In genomic region chr4:4574052-4574451, GRCh38 we compare ENCODE assay signal across 12 cellular contexts. TPM values are rescaled to one million over a fixed set of nuclear protein-coding genes. Genes with fewer than 3 reads are reported as not detected.
DNase-seq lines count a peak whose midpoint lies in the region; ATAC-seq and TF ChIP-seq lines count a peak whose summit lies in the region.
"Had no signal": no experiment of that assay in that cellular context is flagged by ENCODE, and none has a peak within 500 bp of the region (broad histone marks: within the 10 kb centered on the region; RNA-seq: fewer than 3 reads in every experiment).

No MANE protein-coding gene starts in this region.

- H3K4me1 Mint-ChIP-seq in CD4-positive, CD25-positive, alpha-beta regulatory T cell: peaks cover 0 to 22% (median 9%) of the 10 kb centered on the region in 4 donors
- H3K4me1 Mint-ChIP-seq in Calu3 (ENCODE audit: low read depth, unreplicated experiment): peaks cover 8% of the 10 kb centered on the region
- H3K4me1 Mint-ChIP-seq in effector memory CD8-positive, alpha-beta T cell (ENCODE audit: low read depth in 2 of 2): peaks cover 16% of the 10 kb centered on the region in 2 donors
- H3K4me1 Mint-ChIP-seq in neural crest cell: peaks cover 44% of the 10 kb centered on the region

- H3K4me3 ChIP-seq in CD4-positive, CD25-positive, alpha-beta regulatory T cell (ENCODE audit: low read depth, low read length): no peak overlapping the region

- H3K27ac ChIP-seq in CD4-positive, CD25-positive, alpha-beta regulatory T cell (ENCODE audit: insufficient read depth, low read length, poor library complexity, severe bottlenecking): no peak overlapping the region
- H3K27ac ChIP-seq in foreskin keratinocyte: no peak overlapping the region

- peaks cover 5% of the 10 kb centered on the region for H3K27me3 Mint-ChIP-seq in CD4-positive, CD25-positive, alpha-beta regulatory T cell
- H3K27me3 Mint-ChIP-seq in Calu3 (ENCODE audit: unreplicated experiment) (no peaks in the 10 kb centered on the region), neural crest cell (ENCODE audit: low read depth) (peaks cover 6% of the 10 kb centered on the region)
- no peaks in the 10 kb centered on the region for H3K27me3 Mint-ChIP-seq in effector memory CD8-positive, alpha-beta T cell

- TF ChIP-seq CTCF in Calu3 (IDR thresholded peaks at IDR 0.05; ENCODE audit: unreplicated experiment): no peak
- TF ChIP-seq CTCF in neural crest cell (conservative IDR thresholded peaks at IDR 0.05): no peak
- TF ChIP-seq CTCF in foreskin keratinocyte (conservative IDR thresholded peaks at IDR 0.05): no peak

- intact Hi-C loops in Calu3 (cut with micrococcal nuclease; ENCODE audit: unreplicated experiment): no loop called here

- no peaks in the 10 kb centered on the region for H3K4me1 ChIP-seq in CD4-positive, CD25-positive, alpha-beta regulatory T cell (ENCODE audit: control insufficient read depth, insufficient read depth, low read length, poor library complexity, severe bottlenecking)
- no peaks in the 10 kb centered on the region for H3K4me1 ChIP-seq in foreskin keratinocyte

- H3K36me3 ChIP-seq in CD4-positive, CD25-positive, alpha-beta regulatory T cell (ENCODE audit: control insufficient read depth, insufficient read depth, low read length): no peaks in the 10 kb centered on the region

- no peak for DNase-seq in CD4-positive, CD25-positive, alpha-beta regulatory T cell
- no peak for DNase-seq in Calu3
- no peak for DNase-seq in effector memory CD8-positive, alpha-beta T cell
- DNase-seq in neural crest cell (ENCODE audit: low read depth, low spot score): no peak
- no peak for DNase-seq in foreskin keratinocyte
- DNase-seq in stimulated activated CD4-positive, alpha-beta T cell treated with anti-CD3 and anti-CD28 coated beads, Interleukin-12 subunit alpha, Interleukin-12 subunit beta, amount 100 ng/mL, for 4 hours: no peak
- DNase-seq: activated CD4-positive, alpha-beta T cell treated with anti-CD3 and anti-CD28 coated beads for 48 hours; activated naive CD4-positive, alpha-beta T cell treated with Interleukin-2 at 50 U/mL for 16 hours; NCI-H1092 treated with DMSO at 0.1 percent for 48 hours; NCI-H2081; NCI-H446 treated with DMSO at 0.1 percent for 48 hours had no signal

- H3K9me3 Mint-ChIP-seq in CD4-positive, CD25-positive, alpha-beta regulatory T cell: peaks cover 0 to 2% (median 0%) of the 10 kb centered on the region in 7 donors
- H3K9me3 Mint-ChIP-seq in Calu3 (ENCODE audit: low read depth, unreplicated experiment): peaks cover 5% of the 10 kb centered on the region
- H3K9me3 Mint-ChIP-seq in effector memory CD8-positive, alpha-beta T cell: no peaks in the 10 kb centered on the region
- H3K9me3 Mint-ChIP-seq in neural crest cell: peaks cover 5% of the 10 kb centered on the region

- H3K9me3 ChIP-seq in CD4-positive, CD25-positive, alpha-beta regulatory T cell (ENCODE audit: control insufficient read depth in 2 of 2, low read length in 2 of 2): no peaks in the 10 kb centered on the region

- CTCF ChIA-PET in Calu3 (lab: Charles Lee): no interaction called here

- peaks cover 24% of the 10 kb centered on the region for H3K36me3 Mint-ChIP-seq in CD4-positive, CD25-positive, alpha-beta regulatory T cell
- peaks cover 13% of the 10 kb centered on the region for H3K36me3 Mint-ChIP-seq in Calu3 (ENCODE audit: insufficient read depth, unreplicated experiment)
- peaks cover 15% of the 10 kb centered on the region for H3K36me3 Mint-ChIP-seq in effector memory CD8-positive, alpha-beta T cell (ENCODE audit: insufficient read depth)
- peaks cover 11% of the 10 kb centered on the region for H3K36me3 Mint-ChIP-seq in neural crest cell (ENCODE audit: low read depth)

- H3K4me3 Mint-ChIP-seq in CD4-positive, CD25-positive, alpha-beta regulatory T cell: peak overlapping the region in 3 of 4 donors; percentile 81 to 92 (median 83)
- H3K4me3 Mint-ChIP-seq in Calu3 (ENCODE audit: low read depth, unreplicated experiment) (peak overlapping the region; percentile 75), neural crest cell (peak overlapping the region; percentile 52)
- H3K4me3 Mint-ChIP-seq in effector memory CD8-positive, alpha-beta T cell: peak overlapping the region in 1 of 2 donors; percentile 85

- H3K27ac Mint-ChIP-seq in CD4-positive, CD25-positive, alpha-beta regulatory T cell: peak overlapping the region in 1 of 3 donors; percentile 76
- H3K27ac Mint-ChIP-seq in Calu3 (ENCODE audit: unreplicated experiment) (peak overlapping the region; percentile 65), neural crest cell (ENCODE audit: unreplicated experiment) (no peak overlapping the region)
- peak overlapping the region; percentile 74 to 87 for H3K27ac Mint-ChIP-seq in effector memory CD8-positive, alpha-beta T cell

- no peaks in the 10 kb centered on the region for H3K27me3 ChIP-seq in CD4-positive, CD25-positive, alpha-beta regulatory T cell (ENCODE audit: control insufficient read depth, insufficient read depth, low read length)
- H3K27me3 ChIP-seq in foreskin keratinocyte: no peaks in the 10 kb centered on the region

- no TSS peak for BruUV-seq in Calu3 (replicated peaks; lab: Mats Ljungman, UMichigan)

- ATAC-seq in CD4-positive, CD25-positive, alpha-beta regulatory T cell (ENCODE audit: low read depth in 2 of 2): no peak
- no peak for ATAC-seq in effector memory CD8-positive, alpha-beta T cell (replicated peaks)
- ATAC-seq in foreskin keratinocyte (no peak), GM18867 (IDR thresholded peaks at IDR 0.05; ENCODE audit: unreplicated experiment) (no peak)

RNA-seq across cellular contexts. Expression of gene STX18, which starts 32.2 kb away (rescaled TPM):
- 20.2 TPM for total RNA-seq in CD4-positive, CD25-positive, alpha-beta regulatory T cell
- 10 to 100 TPM; 15.9 to 27.2 (median 24.8) TPM for polyA plus RNA-seq in CD4-positive, CD25-positive, alpha-beta regulatory T cell
- total RNA-seq in Calu3 (2022): 25.6 and 27.3 TPM in 2 replicates
- total RNA-seq in neural crest cell: 36.7 and 40.0 TPM in 2 replicates
- total RNA-seq in foreskin keratinocyte: 20.1 and 22.7 TPM in 2 replicates
- polyA plus RNA-seq in foreskin keratinocyte: 23.4 and 23.8 TPM in 2 replicates
